29 cellular contexts compared by ENCODE assay signal in genomic region chr16:56631197-56631596, GRCh38. TPM values are rescaled to one million over a fixed set of nuclear protein-coding genes. Genes with fewer than 3 reads are reported as not detected.
DNase-seq lines count a peak whose midpoint lies in the region; ATAC-seq and TF ChIP-seq lines count a peak whose summit lies in the region.
"Had no signal": no experiment of that assay in that cellular context is flagged by ENCODE, and none has a peak within 500 bp of the region (broad histone marks: within the 10 kb centered on the region; RNA-seq: fewer than 3 reads in every experiment).

No MANE protein-coding gene starts in this region.

- POLR2A ChIA-PET in naive thymus-derived CD8-positive, alpha-beta T cell (lab: Charles Lee): interaction anchor here (0.6 to 1.5 kb wide), 2 partner anchors 14 to 449 kb away, joined by 3 to 4 read pairs; no protein-coding TSS in a partner anchor

- H3K4me1 ChIP-seq in breast epithelium (no peaks in the 10 kb centered on the region), thoracic aorta (ENCODE audit: control insufficient read depth in 1 of 2, low read depth in 2 of 2) (peaks cover 5 to 32% of the 10 kb centered on the region in 2 donors)

- H3K36me3 ChIP-seq in breast epithelium (no peaks in the 10 kb centered on the region), thoracic aorta (no peaks in the 10 kb centered on the region)
- H3K36me3 ChIP-seq: uterus had no signal

- H3K27me3 ChIP-seq in breast epithelium (no peaks in the 10 kb centered on the region), thoracic aorta (replicated peaks; ENCODE audit: insufficient read depth) (no peaks in the 10 kb centered on the region)

- TF ChIP-seq POLR2A in breast epithelium (IDR thresholded peaks at IDR 0.05): no peak

- H3K27ac ChIP-seq in breast epithelium (peak overlapping the region; percentile 77 to 86), thoracic aorta (peak overlapping the region; percentile 85 to 86)
- H3K27ac ChIP-seq: HL-60 had no signal

- H3K36me3 Mint-ChIP-seq in Calu3 (ENCODE audit: insufficient read depth, unreplicated experiment): peaks cover 7% of the 10 kb centered on the region
- H3K36me3 Mint-ChIP-seq in naive thymus-derived CD8-positive, alpha-beta T cell: peaks cover 0 to 2% (median 2%) of the 10 kb centered on the region in 3 donors

- no peak overlapping the region for H3K27ac Mint-ChIP-seq in Calu3 (ENCODE audit: unreplicated experiment)
- no peak overlapping the region for H3K27ac Mint-ChIP-seq in naive thymus-derived CD8-positive, alpha-beta T cell
- H3K27ac Mint-ChIP-seq: activated CD4-positive, alpha-beta T cell treated with anti-CD3 and anti-CD28 coated beads for 36 hours; CD14-positive monocyte; dendritic cell treated with granulocyte-macrophage colony-stimulating factor and Interleukin-4, amounts not matched to agents 40 ng/mL and 50 ng/mL, for 4 days had no signal

- no peak for ATAC-seq in naive thymus-derived CD8-positive, alpha-beta T cell
- ATAC-seq in thoracic aorta (ENCODE audit: insufficient number of reproducible peaks, low FRiP score, low read depth): no peak
- ATAC-seq: activated CD4-positive, alpha-beta T cell treated with anti-CD3 and anti-CD28 coated beads for 36 hours had no signal

- no peak for DNase-seq in Calu3
- no peak for DNase-seq in breast epithelium (ENCODE audit: low spot score in 2 of 2)
- no peak for DNase-seq in naive thymus-derived CD8-positive, alpha-beta T cell
- DNase-seq in thoracic aorta (ENCODE audit: low spot score): no peak
- no peak for DNase-seq in cerebellar cortex (ENCODE audit: low spot score)
- no peak for DNase-seq in NCI-H1417 treated with DMSO at 0.1 percent for 48 hours (lab: John Stamatoyannopoulos, UW)
- DNase-seq in iPS-NIHi7 (ENCODE audit: extremely low spot score): no peak
- DNase-seq: activated CD4-positive, alpha-beta T cell treated with anti-CD3 and anti-CD28 coated beads for 36 hours; activated naive CD4-positive, alpha-beta T cell treated with Interleukin-2 at 50 U/mL for 16 hours; activated T-cell treated with anti-CD3 and anti-CD28 coated beads, Interleukin-2, amount 50 U/mL, for 4 hours; amniotic stem cell; head of caudate nucleus; kidney glomerular epithelial cell; mesenchymal stem cell; NCI-H1092; NCI-H2029; NCI-H69; retina; stimulated activated CD4-positive, alpha-beta T cell treated with anti-CD3 and anti-CD28 coated beads, Interleukin-15, amount 100 ng/mL, for 24 hours; uterus had no signal

- peaks cover 16% of the 10 kb centered on the region for H3K4me1 Mint-ChIP-seq in Calu3 (ENCODE audit: low read depth, unreplicated experiment)
- H3K4me1 Mint-ChIP-seq in naive thymus-derived CD8-positive, alpha-beta T cell: peaks cover 17 to 40% (median 30%) of the 10 kb centered on the region in 4 donors

- intact Hi-C loops in Calu3 (cut with micrococcal nuclease; ENCODE audit: unreplicated experiment): no loop called here
- intact Hi-C loops in breast epithelium (cut with DNase I; ENCODE audit: low total_unique reads): no loop called here

- H3K9me3 Mint-ChIP-seq in Calu3 (ENCODE audit: low read depth, unreplicated experiment): no peaks in the 10 kb centered on the region
- no peaks in the 10 kb centered on the region for H3K9me3 Mint-ChIP-seq in naive thymus-derived CD8-positive, alpha-beta T cell
- H3K9me3 Mint-ChIP-seq: activated T-cell treated with anti-CD3 and anti-CD28 coated beads, Interleukin-2, amount 50 U/mL, for 4 hours; dendritic cell treated with granulocyte-macrophage colony-stimulating factor and Interleukin-4, amounts not matched to agents 40 ng/mL and 50 ng/mL, for 4 days had no signal

- peak overlapping the region in 2 of 3 donors; percentile 66 to 80 for H3K4me3 ChIP-seq in breast epithelium
- no peak overlapping the region for H3K4me3 ChIP-seq in thoracic aorta

- TF ChIP-seq CTCF in Calu3 (IDR thresholded peaks at IDR 0.05; ENCODE audit: unreplicated experiment) (no peak), breast epithelium (IDR thresholded peaks at IDR 0.05) (no peak), thoracic aorta (IDR thresholded peaks at IDR 0.05) (no peak)

- CTCF ChIA-PET in Calu3 (lab: Charles Lee): interaction anchor here (0.6 kb wide), 1 partner anchor 26 kb away, joined by 3 read pairs; no protein-coding TSS in a partner anchor

- peak overlapping the region; percentile 68 for H3K4me3 Mint-ChIP-seq in Calu3 (ENCODE audit: low read depth, unreplicated experiment)
- H3K4me3 Mint-ChIP-seq in naive thymus-derived CD8-positive, alpha-beta T cell: peak overlapping the region in 7 of 10 donors; percentile 69 to 90 (median 82)

- H3K27me3 Mint-ChIP-seq in Calu3 (ENCODE audit: unreplicated experiment): peaks cover 76% of the 10 kb centered on the region
- peaks cover 31 to 73% (median 43%) of the 10 kb centered on the region in 5 donors for H3K27me3 Mint-ChIP-seq in naive thymus-derived CD8-positive, alpha-beta T cell

- H3K9me3 ChIP-seq in breast epithelium (no peaks in the 10 kb centered on the region), thoracic aorta (no peaks in the 10 kb centered on the region)
- H3K9me3 ChIP-seq: uterus had no signal

- BruUV-seq in Calu3 (replicated peaks; lab: Mats Ljungman, UMichigan): no TSS peak

RNA-seq across cellular contexts. Expression of gene MT1M, which starts 1.3 kb away (rescaled TPM):
- total RNA-seq in Calu3 (2022) (not detected in 2 replicates), breast epithelium (100 to 1,000 TPM in 1 of 3 donors, 10 to 100 TPM in 2; 42.9 to 120 (median 46.0) TPM), thoracic aorta (10 to 100 TPM; 23.2 to 53.6 TPM)
- not detected for total RNA-seq in naive thymus-derived CD8-positive, alpha-beta T cell
- not detected for polyA plus RNA-seq in naive thymus-derived CD8-positive, alpha-beta T cell
- total RNA-seq: activated CD4-positive, alpha-beta T cell treated with anti-CD3 and anti-CD28 coated beads for 36 hours; activated CD8-positive, alpha-beta memory T cell treated with anti-CD3 and anti-CD28 coated beads for 36 hours; myocyte; SK-MEL-5; T-helper 1 cell treated with Interleukin-12 subunit alpha and Interleukin-12 subunit beta and Interleukin-4 antibody, amounts not matched to agents 30 ng/mL and 1 ng/mL, for 36 hours had no signal
- polyA plus RNA-seq: CD14-positive monocyte had no signal

RNA-seq across cellular contexts. Expression of gene MT1E, which starts 5.6 kb away (rescaled TPM):
- total RNA-seq in Calu3 (2022) (not detected in 2 replicates), breast epithelium (100 to 1,000 TPM; 284 to 698 (median 513) TPM), thoracic aorta (100 to 1,000 TPM; 106 to 214 TPM)
- 1 to 10 TPM; 1.3 to 1.6 TPM for total RNA-seq in naive thymus-derived CD8-positive, alpha-beta T cell
- 10 to 100 TPM in 2 of 3 donors, 1 to 10 TPM in 1; 7.1 to 21.9 (median 10.5) TPM for polyA plus RNA-seq in naive thymus-derived CD8-positive, alpha-beta T cell
- total RNA-seq: SK-MEL-5 had no signal

RNA-seq across cellular contexts. Expression of gene MT1A, which starts 7.3 kb away (rescaled TPM):
- not detected in 2 replicates for total RNA-seq in Calu3 (2022)
- total RNA-seq in breast epithelium: 100 to 1,000 TPM in 2 of 3 donors, 10 to 100 TPM in 1; 97.8 to 672 (median 130) TPM
- total RNA-seq in naive thymus-derived CD8-positive, alpha-beta T cell: not detected
- not detected for polyA plus RNA-seq in naive thymus-derived CD8-positive, alpha-beta T cell
- 100 to 1,000 TPM in 1 of 2 donors, 1 to 10 TPM in 1; 6.5 to 168 TPM for total RNA-seq in thoracic aorta
- total RNA-seq: activated T-cell treated with anti-CD3 and anti-CD28 coated beads, Interleukin-2, amount 50 U/mL, for 4 hours; myocyte; osteoblast; SK-MEL-5; T-helper 1 cell treated with Interleukin-12 subunit alpha and Interleukin-12 subunit beta and Interleukin-4 antibody, amounts not matched to agents 30 ng/mL and 1 ng/mL, for 36 hours had no signal
- polyA plus RNA-seq: CD14-positive monocyte had no signal

RNA-seq across cellular contexts. Expression of gene MT1B, which starts 20.5 kb away (rescaled TPM):
- not detected in 2 replicates for total RNA-seq in Calu3 (2022)
- not detected for total RNA-seq in breast epithelium
- total RNA-seq in naive thymus-derived CD8-positive, alpha-beta T cell: not detected
- polyA plus RNA-seq in naive thymus-derived CD8-positive, alpha-beta T cell: not detected
- not detected for total RNA-seq in thoracic aorta
- total RNA-seq: activated CD4-positive, alpha-beta T cell treated with anti-CD3 and anti-CD28 coated beads for 36 hours; activated CD8-positive, alpha-beta memory T cell treated with anti-CD3 and anti-CD28 coated beads for 36 hours; activated T-cell treated with anti-CD3 and anti-CD28 coated beads, Interleukin-2, amount 50 U/mL, for 4 hours; myocyte; osteoblast; RPMI7951; SK-MEL-5; T-helper 1 cell treated with Interleukin-12 subunit alpha and Interleukin-12 subunit beta and Interleukin-4 antibody, amounts not matched to agents 30 ng/mL and 1 ng/mL, for 36 hours; uterus had no signal
- polyA plus RNA-seq: CD14-positive monocyte had no signal

RNA-seq across cellular contexts. Expression of gene MT2A, which starts 22.8 kb away (rescaled TPM):
- 8.2 and 28.1 TPM in 2 replicates for total RNA-seq in Calu3 (2022)
- 100 to 1,000 TPM; 352 to 543 (median 428) TPM for total RNA-seq in breast epithelium
- total RNA-seq in naive thymus-derived CD8-positive, alpha-beta T cell: 10 to 100 TPM; 32.3 to 39.0 TPM
- 100 to 1,000 TPM; 248 to 303 (median 294) TPM for polyA plus RNA-seq in naive thymus-derived CD8-positive, alpha-beta T cell
- 100 to 1,000 TPM; 107 to 185 TPM for total RNA-seq in thoracic aorta

Comparison
In these comparisons a context has a peak if more than half of its experiments do, and no peak if none do; other contexts are left out.
1. RNA of gene MT1M, which starts 1.3 kb away (total RNA-seq): 23.2 to 53.6 TPM in thoracic aorta and 42.9 to 120 TPM in breast epithelium; not detected in Calu3 and not detected in naive thymus-derived CD8-positive, alpha-beta T cell; every median in the first group is over 10 times any median in the second.
2. RNA of gene MT1E, which starts 5.6 kb away (total RNA-seq): 284 to 698 TPM in breast epithelium and 106 to 214 TPM in thoracic aorta; 1.3 to 1.6 TPM in naive thymus-derived CD8-positive, alpha-beta T cell and not detected in Calu3; every median in the first group is over 10 times any median in the second.